In genomic region chr6:12008366-12009179, GRCh38 we compare ENCODE assay signal across 8 cellular contexts.
A peak's percentile ranks its signal among the peaks of the same experiment; 100 is the strongest.
DNase-seq lines count a peak whose midpoint lies in the region; ATAC-seq lines count a peak whose summit lies in the region.

No MANE protein-coding gene starts in this region.

- peak overlapping the region; percentile 73 for H3K27ac ChIP-seq in caudate nucleus (ENCODE audit: low read depth, low read length)

- peak; percentile 30 for ATAC-seq in HG02973 (IDR thresholded peaks at IDR 0.05; ENCODE audit: unreplicated experiment)

- DNase-seq in NCI-H1092 treated with DMSO at 0.1 percent for 48 hours (lab: John Stamatoyannopoulos, UW): peak; percentile 68
- no peak for DNase-seq in NCI-H1092 (lab: John Stamatoyannopoulos, UW)
- DNase-seq in NCI-H2171 treated with DMSO at 0.1 percent for 48 hours (lab: John Stamatoyannopoulos, UW): peak; percentile 92
- DNase-seq in activated CD4-positive, CD25-positive, alpha-beta regulatory T cell (lab: John Stamatoyannopoulos, UW): peak; percentile 52 to 81 (median 70)
- DNase-seq in caudate nucleus (lab: John Stamatoyannopoulos, UW): peak in 56 of 61 donors; percentile 2 to 76 (median 49)
- peak; percentile 93 for DNase-seq in islet precursor cell
- peak; percentile 67 to 70 for DNase-seq in stimulated activated CD4-positive, alpha-beta T cell treated with anti-CD3 and anti-CD28 coated beads, Interleukin-15, amount 100 ng/mL, for 1 hour (ENCODE audit: low read depth in 1 of 2, low spot score in 1 of 2)
